Comparison of ENCODE assay signal across 9 cellular contexts in the genomic region with DNA sequence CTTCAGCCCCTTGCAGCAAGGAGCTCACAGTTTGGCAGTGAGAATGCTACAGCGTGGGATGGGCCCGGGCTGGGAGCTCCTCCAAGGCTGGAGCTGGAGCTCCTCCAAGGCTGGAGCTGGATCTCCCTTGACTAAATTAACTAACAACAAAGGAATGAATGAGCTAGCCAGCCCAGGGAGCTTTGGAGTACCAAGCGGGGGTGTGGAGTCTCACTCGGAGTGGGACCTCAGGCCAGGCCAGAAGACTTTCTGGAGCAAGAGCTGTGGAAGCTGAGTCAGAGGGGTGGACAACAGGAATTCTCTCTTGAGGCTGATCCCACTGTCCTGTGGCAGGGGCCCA.
A peak's percentile ranks its signal among the peaks of the same experiment; 100 is the strongest.
DNase-seq lines count a peak whose midpoint lies in the region; TF ChIP-seq lines count a peak whose summit lies in the region.
"Had no signal": no experiment of that assay in that cellular context is flagged by ENCODE, and none has a peak within 500 bp of the region (broad histone marks: within the 10 kb centered on the region; RNA-seq: fewer than 3 reads in every experiment).

No MANE protein-coding gene starts in this region.

- H2AFZ ChIP-seq in mesenchymal stem cell (ENCODE audit: low read depth, low read length), result peak overlapping the region; percentile 42
- H2AFZ ChIP-seq: neural progenitor cell had no signal

- H3K4me2 ChIP-seq in mesenchymal stem cell (ENCODE audit: low read length, poor library complexity, severe bottlenecking), result no peak overlapping the region
- H3K4me2 ChIP-seq: neural progenitor cell had no signal

- no peaks in the 10 kb centered on the region for H3K9me3 ChIP-seq in esophagus muscularis mucosa
- no peaks in the 10 kb centered on the region for H3K9me3 ChIP-seq in mesenchymal stem cell (ENCODE audit: control insufficient read depth, low read length)
- H3K9me3 ChIP-seq in tibial nerve, result no peaks in the 10 kb centered on the region

- H2BK120ac ChIP-seq in mesenchymal stem cell (ENCODE audit: low read depth, low read length), result no peak overlapping the region

- H3K79me1 ChIP-seq in mesenchymal stem cell (replicated peaks; ENCODE audit: low read length, poor library complexity, severe bottlenecking), result no peaks in the 10 kb centered on the region

- TF ChIP-seq POLR2A in esophagus muscularis mucosa (IDR thresholded peaks at IDR 0.05; ENCODE audit: low read depth), result no peak
- TF ChIP-seq POLR2A in tibial nerve (IDR thresholded peaks at IDR 0.05), result no peak

- H3K14ac ChIP-seq in mesenchymal stem cell (ENCODE audit: low read length in 2 of 2), result no peak overlapping the region

- intact Hi-C loops in esophagus muscularis mucosa (cut with DNase I), result no loop called here

- no peak overlapping the region for H3K9ac ChIP-seq in mesenchymal stem cell (ENCODE audit: low read length)
- H3K9ac ChIP-seq: neural progenitor cell had no signal

- no peak overlapping the region for H2BK5ac ChIP-seq in mesenchymal stem cell (ENCODE audit: low read depth, low read length, poor library complexity, severe bottlenecking)

- TF ChIP-seq CTCF in esophagus muscularis mucosa (IDR thresholded peaks at IDR 0.05) (no peak), tibial nerve (IDR thresholded peaks at IDR 0.05) (no peak)

- H3K27me3 ChIP-seq in esophagus muscularis mucosa, result no peaks in the 10 kb centered on the region
- H3K27me3 ChIP-seq in mesenchymal stem cell (ENCODE audit: control insufficient read depth in 1 of 2, insufficient read depth in 1 of 2, low read length in 2 of 2), result no peaks in the 10 kb centered on the region
- no peaks in the 10 kb centered on the region for H3K27me3 ChIP-seq in tibial nerve
- H3K27me3 ChIP-seq: neural progenitor cell had no signal

- WGBS in esophagus muscularis mucosa, result 28% methylated on average over 2 of the region's 4 CpGs
- WGBS in mesenchymal stem cell, result 43% methylated on average over 2 of the region's 4 CpGs
- WGBS in tibial nerve, 2 donors, result 19 to 44% methylated on average over 4 of the region's 4 CpGs

- no peak overlapping the region for H3K4ac ChIP-seq in mesenchymal stem cell (ENCODE audit: low read depth in 1 of 2, low read length in 2 of 2)

- peak overlapping the region in 1 of 2 experiments; percentile 3 for H3K18ac ChIP-seq in mesenchymal stem cell (ENCODE audit: low read depth in 1 of 2, low read length in 2 of 2)

- no peak overlapping the region for H2BK15ac ChIP-seq in mesenchymal stem cell (ENCODE audit: low read depth, poor library complexity, severe bottlenecking)

- peaks cover 0 to 17% (median 15%) of the 10 kb centered on the region in 4 donors for H3K4me1 ChIP-seq in esophagus muscularis mucosa
- H3K4me1 ChIP-seq in mesenchymal stem cell (ENCODE audit: control insufficient read depth, insufficient read depth, low read depth, low read length), result peaks cover 5% of the 10 kb centered on the region
- peaks cover 0 to 18% (median 1%) of the 10 kb centered on the region in 4 donors for H3K4me1 ChIP-seq in tibial nerve
- H3K4me1 ChIP-seq: neural progenitor cell had no signal

- peak overlapping the region; percentile 29 for H4K8ac ChIP-seq in mesenchymal stem cell (ENCODE audit: low read length)

- H3K36me3 ChIP-seq in esophagus muscularis mucosa (no peaks in the 10 kb centered on the region), mesenchymal stem cell (ENCODE audit: control insufficient read depth in 1 of 2, insufficient read depth in 2 of 2, low read depth in 1 of 2, low read length in 2 of 2) (no peaks in the 10 kb centered on the region), tibial nerve (no peaks in the 10 kb centered on the region)
- H3K36me3 ChIP-seq: neural progenitor cell had no signal

- H3K27ac ChIP-seq in esophagus muscularis mucosa (replicated peaks in 1 of 4), result peak overlapping the region in 1 of 4 donors; percentile 3
- H3K27ac ChIP-seq in mesenchymal stem cell (ENCODE audit: low read length, poor library complexity, severe bottlenecking), result no peak overlapping the region
- peak overlapping the region in 2 of 4 donors; percentile 20 to 41 for H3K27ac ChIP-seq in tibial nerve
- H3K27ac ChIP-seq: neural progenitor cell had no signal

- H4K91ac ChIP-seq in mesenchymal stem cell (ENCODE audit: low read length), result no peak overlapping the region

- H2BK12ac ChIP-seq in mesenchymal stem cell (ENCODE audit: low read length in 2 of 2), result no peak overlapping the region

- no peak overlapping the region for H2AK5ac ChIP-seq in mesenchymal stem cell (ENCODE audit: low read length, severe bottlenecking)

- H3K23ac ChIP-seq in mesenchymal stem cell (ENCODE audit: low read length in 2 of 2), result no peak overlapping the region

- peak; percentile 1 for DNase-seq in M059J (ENCODE audit: low read depth)
- DNase-seq in esophagus muscularis mucosa (ENCODE audit: extremely low spot score), result peak; percentile 93
- peak; percentile 67 for DNase-seq in mesenchymal stem cell
- DNase-seq in tibial nerve (ENCODE audit: low spot score in 2 of 2), result peak; percentile 36 to 56
- no peak for DNase-seq in dermis blood vessel endothelial cell
- DNase-seq in MV-4-11 (lab: John Stamatoyannopoulos, UW), result no peak
- DNase-seq in A172 (ENCODE audit: low spot score), result no peak
- no peak for DNase-seq in HK-2 (ENCODE audit: unreplicated experiment)

- no peak overlapping the region for H3K4me3 ChIP-seq in esophagus muscularis mucosa
- no peak overlapping the region for H3K4me3 ChIP-seq in mesenchymal stem cell (ENCODE audit: insufficient read depth in 1 of 2, low read depth in 1 of 2, low read length in 2 of 2)
- H3K4me3 ChIP-seq in tibial nerve, result no peak overlapping the region
- H3K4me3 ChIP-seq: neural progenitor cell had no signal

- TF ChIP-seq EP300 in esophagus muscularis mucosa (IDR thresholded peaks at IDR 0.05) (no peak), tibial nerve (IDR thresholded peaks at IDR 0.05) (peak in 1 of 2 donors; percentile 5)

Comparison
In these comparisons a context has a peak if more than half of its experiments do, and no peak if none do; other contexts are left out.
1. DNase-seq: peak in M059J (single experiment), esophagus muscularis mucosa (single experiment), mesenchymal stem cell (single experiment) and tibial nerve (2 of 2); none in dermis blood vessel endothelial cell (single experiment), MV-4-11 (single experiment), A172 (single experiment) and HK-2 (single experiment).